18 cellular contexts compared by ENCODE assay signal in genomic region chr4:116015062-116015461, GRCh38.
"Had no signal": no experiment of that assay in that cellular context is flagged by ENCODE, and none has a peak within 500 bp of the region (broad histone marks: within the 10 kb centered on the region; RNA-seq: fewer than 3 reads in every experiment).

No MANE protein-coding gene starts in this region.

- H3K27ac Mint-ChIP-seq: activated CD4-positive, alpha-beta memory T cell treated with anti-CD3 and anti-CD28 coated beads, Interleukin-2, amount 10 ng/mL, durations not matched to agents 7 days and 5 days; activated CD4-positive, alpha-beta T cell treated with anti-CD3 and anti-CD28 coated beads for 36 hours; activated naive CD8-positive, alpha-beta T cell treated with anti-CD3 and anti-CD28 coated beads for 36 hours; immature natural killer cell; naive thymus-derived CD8-positive, alpha-beta T cell had no signal

- H3K4me3 ChIP-seq: dorsolateral prefrontal cortex, esophagus squamous epithelium, mucosa of descending colon, skin epidermis, stomach had no signal

- H3K4me1 Mint-ChIP-seq: activated CD4-positive, alpha-beta memory T cell treated with anti-CD3 and anti-CD28 coated beads, Interleukin-2, amount 10 ng/mL, durations not matched to agents 7 days and 5 days; activated CD4-positive, alpha-beta T cell treated with anti-CD3 and anti-CD28 coated beads for 36 hours; activated naive CD8-positive, alpha-beta T cell treated with anti-CD3 and anti-CD28 coated beads for 36 hours; immature natural killer cell had no signal

- H3K36me3 ChIP-seq: esophagus squamous epithelium, neutrophil, stomach had no signal

- DNase-seq: activated CD4-positive, alpha-beta memory T cell treated with anti-CD3 and anti-CD28 coated beads, Interleukin-2, amount 10 ng/mL, durations not matched to agents 7 days and 5 days; activated CD4-positive, alpha-beta T cell treated with anti-CD3 and anti-CD28 coated beads for 36 hours; activated gamma-delta T cell; activated naive CD8-positive, alpha-beta T cell treated with anti-CD3 and anti-CD28 coated beads for 36 hours; activated T-cell treated with anti-CD3 and anti-CD28 coated beads, Interleukin-2, amount 50 U/mL, for 48 hours; anterior cingulate cortex; dorsolateral prefrontal cortex; esophagus squamous epithelium; foreskin fibroblast; glutamatergic neuron; immature natural killer cell; left cardiac atrium; mucosa of descending colon; naive thymus-derived CD8-positive, alpha-beta T cell; retina; stomach had no signal

- H3K27me3 ChIP-seq: dorsolateral prefrontal cortex, esophagus squamous epithelium, neutrophil, stomach had no signal

- H3K4me1 ChIP-seq: esophagus squamous epithelium, stomach had no signal

- H3K27me3 Mint-ChIP-seq: activated CD4-positive, alpha-beta memory T cell treated with anti-CD3 and anti-CD28 coated beads, Interleukin-2, amount 10 ng/mL, durations not matched to agents 7 days and 5 days; activated CD4-positive, alpha-beta T cell treated with anti-CD3 and anti-CD28 coated beads for 36 hours; activated naive CD8-positive, alpha-beta T cell treated with anti-CD3 and anti-CD28 coated beads for 36 hours; naive thymus-derived CD8-positive, alpha-beta T cell had no signal

- H3K4me3 Mint-ChIP-seq: activated CD4-positive, alpha-beta memory T cell treated with anti-CD3 and anti-CD28 coated beads, Interleukin-2, amount 10 ng/mL, durations not matched to agents 7 days and 5 days; activated CD4-positive, alpha-beta T cell treated with anti-CD3 and anti-CD28 coated beads for 36 hours; activated naive CD8-positive, alpha-beta T cell treated with anti-CD3 and anti-CD28 coated beads for 36 hours; immature natural killer cell; naive thymus-derived CD8-positive, alpha-beta T cell had no signal

- ATAC-seq: activated CD4-positive, alpha-beta T cell treated with anti-CD3 and anti-CD28 coated beads for 36 hours; left cardiac atrium; mucosa of descending colon; naive thymus-derived CD8-positive, alpha-beta T cell had no signal

- H3K27ac ChIP-seq: dorsolateral prefrontal cortex, neutrophil, skin epidermis, stomach had no signal
